In the genomic region with DNA sequence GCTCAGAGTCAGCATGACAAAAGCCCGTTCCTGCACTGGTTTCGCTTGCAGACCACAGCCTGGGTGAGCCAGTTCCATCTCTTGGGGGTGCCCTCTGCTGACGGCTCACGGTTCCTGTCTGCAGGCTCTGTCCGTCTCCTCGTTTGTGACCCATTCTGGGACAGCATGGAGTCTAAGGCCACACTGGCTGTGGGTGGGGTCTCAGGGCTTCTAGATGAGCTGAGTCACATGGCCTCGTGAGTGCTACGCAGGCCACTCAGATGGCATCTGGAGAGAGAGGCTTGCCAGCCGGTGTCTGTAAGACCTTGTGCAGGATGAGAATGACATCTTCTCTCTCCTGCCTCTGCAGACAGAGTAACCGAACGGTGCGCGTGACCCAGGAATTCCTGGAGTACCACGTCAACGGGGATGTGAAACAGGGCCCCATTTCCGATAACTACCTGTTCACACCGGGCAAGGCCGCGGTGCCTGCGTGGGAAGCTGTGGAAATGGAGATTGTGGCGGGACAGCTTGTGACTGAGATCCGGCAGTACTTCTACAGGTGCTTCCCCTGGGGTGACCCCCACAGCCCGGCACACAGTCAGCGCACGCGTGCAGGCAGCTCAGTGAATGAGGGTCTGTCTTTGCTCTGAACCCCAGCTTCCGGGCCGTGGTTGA, we compare ENCODE assay signal across 14 cellular contexts. TPM values are rescaled to one million over a fixed set of nuclear protein-coding genes. Genes with fewer than 3 reads are reported as not detected.
A peak's percentile ranks its signal among the peaks of the same experiment; 100 is the strongest.
DNase-seq lines count a peak whose midpoint lies in the region; ATAC-seq lines count a peak whose summit lies in the region.
"Had no signal": no experiment of that assay in that cellular context is flagged by ENCODE, and none has a peak within 500 bp of the region (broad histone marks: within the 10 kb centered on the region; RNA-seq: fewer than 3 reads in every experiment).

No MANE protein-coding gene starts in this region.

- CTCF ChIA-PET in activated CD4-positive, alpha-beta memory T cell treated with anti-CD3 and anti-CD28 coated beads for 36 hours (lab: Charles Lee): interaction anchor here (0.7 kb wide), 1 partner anchor 92 kb away, joined by 3 read pairs; no protein-coding TSS in a partner anchor
- CTCF ChIA-PET in activated CD4-positive, alpha-beta memory T cell treated with anti-CD3 and anti-CD28 coated beads, Interleukin-2, amount 10 ng/mL, durations not matched to agents 7 days and 5 days (lab: Charles Lee): no interaction called here
- CTCF ChIA-PET in activated naive CD4-positive, alpha-beta T cell treated with anti-CD3 and anti-CD28 coated beads, Interleukin-2, amount 10 ng/mL, durations not matched to agents 7 days and 5 days (lab: Charles Lee): no interaction called here

- H3K36me3 Mint-ChIP-seq in activated CD4-positive, alpha-beta memory T cell treated with anti-CD3 and anti-CD28 coated beads for 36 hours: peaks cover 50% of the 10 kb centered on the region
- peaks cover 71% of the 10 kb centered on the region for H3K36me3 Mint-ChIP-seq in activated CD4-positive, alpha-beta memory T cell treated with anti-CD3 and anti-CD28 coated beads, Interleukin-2, amount 10 ng/mL, durations not matched to agents 7 days and 5 days (ENCODE audit: low read depth)
- H3K36me3 Mint-ChIP-seq in activated naive CD8-positive, alpha-beta T cell treated with anti-CD3 and anti-CD28 coated beads, Interleukin-2, amount 50 U/mL, for 24 hours (ENCODE audit: low read depth): peaks cover 38% of the 10 kb centered on the region
- H3K36me3 Mint-ChIP-seq in activated naive CD4-positive, alpha-beta T cell treated with anti-CD3 and anti-CD28 coated beads, Interleukin-2, amount 10 ng/mL, durations not matched to agents 7 days and 5 days: peaks cover 63% of the 10 kb centered on the region

- H3K27ac Mint-ChIP-seq in activated CD4-positive, alpha-beta memory T cell treated with anti-CD3 and anti-CD28 coated beads for 36 hours: no peak overlapping the region
- H3K27ac Mint-ChIP-seq in activated CD4-positive, alpha-beta memory T cell treated with anti-CD3 and anti-CD28 coated beads, Interleukin-2, amount 10 ng/mL, durations not matched to agents 7 days and 5 days: no peak overlapping the region
- H3K27ac Mint-ChIP-seq in activated naive CD8-positive, alpha-beta T cell treated with anti-CD3 and anti-CD28 coated beads, Interleukin-2, amount 50 U/mL, for 24 hours: no peak overlapping the region
- H3K27ac Mint-ChIP-seq in activated naive CD4-positive, alpha-beta T cell treated with anti-CD3 and anti-CD28 coated beads, Interleukin-2, amount 10 ng/mL, durations not matched to agents 7 days and 5 days: no peak overlapping the region

- no peaks in the 10 kb centered on the region for H3K27me3 ChIP-seq in effector memory CD4-positive, alpha-beta T cell (replicated peaks; ENCODE audit: control insufficient read depth, insufficient read depth, low read length, poor library complexity, severe bottlenecking)
- H3K27me3 ChIP-seq: foreskin keratinocyte had no signal

- H3K36me3 ChIP-seq in effector memory CD4-positive, alpha-beta T cell (ENCODE audit: control insufficient read depth, insufficient read depth, low read length): peaks cover 88% of the 10 kb centered on the region

- H3K27ac ChIP-seq in effector memory CD4-positive, alpha-beta T cell (ENCODE audit: insufficient read depth, low read length, poor library complexity, severe bottlenecking): no peak overlapping the region
- H3K27ac ChIP-seq: foreskin keratinocyte had no signal

- ATAC-seq in activated naive CD8-positive, alpha-beta T cell treated with anti-CD3 and anti-CD28 coated beads, Interleukin-2, amount 50 U/mL, for 24 hours: no peak
- peak; percentile 75 for ATAC-seq in left ventricle myocardium superior
- ATAC-seq: foreskin keratinocyte, left colon, Panc1 had no signal

- POLR2A ChIA-PET in activated CD4-positive, alpha-beta memory T cell treated with anti-CD3 and anti-CD28 coated beads for 36 hours (lab: Charles Lee): no interaction called here
- POLR2A ChIA-PET in activated CD4-positive, alpha-beta memory T cell treated with anti-CD3 and anti-CD28 coated beads, Interleukin-2, amount 10 ng/mL, durations not matched to agents 7 days and 5 days (lab: Charles Lee): no interaction called here

- H3K4me1 ChIP-seq in effector memory CD4-positive, alpha-beta T cell (ENCODE audit: control insufficient read depth, insufficient read depth, low read length, poor library complexity, severe bottlenecking): no peaks in the 10 kb centered on the region
- H3K4me1 ChIP-seq: foreskin keratinocyte had no signal

- peaks cover 8% of the 10 kb centered on the region for H3K4me1 Mint-ChIP-seq in activated CD4-positive, alpha-beta memory T cell treated with anti-CD3 and anti-CD28 coated beads for 36 hours (ENCODE audit: low read depth)
- H3K4me1 Mint-ChIP-seq in activated CD4-positive, alpha-beta memory T cell treated with anti-CD3 and anti-CD28 coated beads, Interleukin-2, amount 10 ng/mL, durations not matched to agents 7 days and 5 days: peaks cover 1% of the 10 kb centered on the region
- peaks cover 10% of the 10 kb centered on the region for H3K4me1 Mint-ChIP-seq in activated naive CD8-positive, alpha-beta T cell treated with anti-CD3 and anti-CD28 coated beads, Interleukin-2, amount 50 U/mL, for 24 hours
- H3K4me1 Mint-ChIP-seq in activated naive CD4-positive, alpha-beta T cell treated with anti-CD3 and anti-CD28 coated beads, Interleukin-2, amount 10 ng/mL, durations not matched to agents 7 days and 5 days: no peaks in the 10 kb centered on the region
- H3K4me1 Mint-ChIP-seq: neural crest cell had no signal

- H3K4me3 Mint-ChIP-seq in activated CD4-positive, alpha-beta memory T cell treated with anti-CD3 and anti-CD28 coated beads for 36 hours: no peak overlapping the region
- H3K4me3 Mint-ChIP-seq in activated CD4-positive, alpha-beta memory T cell treated with anti-CD3 and anti-CD28 coated beads, Interleukin-2, amount 10 ng/mL, durations not matched to agents 7 days and 5 days: no peak overlapping the region
- H3K4me3 Mint-ChIP-seq in activated naive CD8-positive, alpha-beta T cell treated with anti-CD3 and anti-CD28 coated beads, Interleukin-2, amount 50 U/mL, for 24 hours: no peak overlapping the region
- no peak overlapping the region for H3K4me3 Mint-ChIP-seq in activated naive CD4-positive, alpha-beta T cell treated with anti-CD3 and anti-CD28 coated beads, Interleukin-2, amount 10 ng/mL, durations not matched to agents 7 days and 5 days
- H3K4me3 Mint-ChIP-seq: neural crest cell had no signal

- intact Hi-C loops in activated CD4-positive, alpha-beta memory T cell treated with anti-CD3 and anti-CD28 coated beads for 36 hours (cut with micrococcal nuclease): no loop called here
- intact Hi-C loops in left ventricle myocardium superior (cut with micrococcal nuclease): no loop called here

- H3K4me3 ChIP-seq in effector memory CD4-positive, alpha-beta T cell (ENCODE audit: insufficient read depth, low read depth, low read length, poor library complexity, severe bottlenecking): no peak overlapping the region

- no peaks in the 10 kb centered on the region for H3K27me3 Mint-ChIP-seq in activated CD4-positive, alpha-beta memory T cell treated with anti-CD3 and anti-CD28 coated beads for 36 hours
- no peaks in the 10 kb centered on the region for H3K27me3 Mint-ChIP-seq in activated CD4-positive, alpha-beta memory T cell treated with anti-CD3 and anti-CD28 coated beads, Interleukin-2, amount 10 ng/mL, durations not matched to agents 7 days and 5 days
- no peaks in the 10 kb centered on the region for H3K27me3 Mint-ChIP-seq in activated naive CD8-positive, alpha-beta T cell treated with anti-CD3 and anti-CD28 coated beads, Interleukin-2, amount 50 U/mL, for 24 hours
- no peaks in the 10 kb centered on the region for H3K27me3 Mint-ChIP-seq in activated naive CD4-positive, alpha-beta T cell treated with anti-CD3 and anti-CD28 coated beads, Interleukin-2, amount 10 ng/mL, durations not matched to agents 7 days and 5 days

- H3K9me3 ChIP-seq in effector memory CD4-positive, alpha-beta T cell (ENCODE audit: control insufficient read depth, low read length): peaks cover 4% of the 10 kb centered on the region

- H3K9me3 Mint-ChIP-seq in activated CD4-positive, alpha-beta memory T cell treated with anti-CD3 and anti-CD28 coated beads for 36 hours: peaks cover 18% of the 10 kb centered on the region
- peaks cover 15% of the 10 kb centered on the region for H3K9me3 Mint-ChIP-seq in activated CD4-positive, alpha-beta memory T cell treated with anti-CD3 and anti-CD28 coated beads, Interleukin-2, amount 10 ng/mL, durations not matched to agents 7 days and 5 days
- peaks cover 4% of the 10 kb centered on the region for H3K9me3 Mint-ChIP-seq in activated naive CD8-positive, alpha-beta T cell treated with anti-CD3 and anti-CD28 coated beads, Interleukin-2, amount 50 U/mL, for 24 hours
- peaks cover 15% of the 10 kb centered on the region for H3K9me3 Mint-ChIP-seq in activated naive CD4-positive, alpha-beta T cell treated with anti-CD3 and anti-CD28 coated beads, Interleukin-2, amount 10 ng/mL, durations not matched to agents 7 days and 5 days

- peak; percentile 18 for DNase-seq in activated CD4-positive, alpha-beta memory T cell treated with anti-CD3 and anti-CD28 coated beads for 36 hours
- DNase-seq in activated CD4-positive, alpha-beta memory T cell treated with anti-CD3 and anti-CD28 coated beads, Interleukin-2, amount 10 ng/mL, durations not matched to agents 7 days and 5 days: no peak
- DNase-seq in activated naive CD8-positive, alpha-beta T cell treated with anti-CD3 and anti-CD28 coated beads, Interleukin-2, amount 50 U/mL, for 24 hours: peak; percentile 15
- DNase-seq in left ventricle myocardium superior: peak; percentile 44
- DNase-seq in stimulated activated CD8-positive, alpha-beta memory T cell treated with anti-CD3 and anti-CD28 coated beads, Interleukin-15, amount 100 ng/mL, for 48 hours (ENCODE audit: low read depth in 2 of 2): peak; percentile 3 to 25
- no peak for DNase-seq in effector memory CD4-positive, alpha-beta T cell
- no peak for DNase-seq in activated naive CD4-positive, alpha-beta T cell treated with anti-CD3 and anti-CD28 coated beads, Interleukin-2, amount 10 ng/mL, durations not matched to agents 7 days and 5 days
- no peak for DNase-seq in kidney glomerular epithelial cell (lab: John Stamatoyannopoulos, UW)
- DNase-seq: activated CD8-positive, alpha-beta memory T cell treated with anti-CD3 and anti-CD28 coated beads for 24 hours; dermis blood vessel endothelial cell; foreskin keratinocyte; left colon had no signal

RNA-seq across cellular contexts. Expression of a gene that starts 31.6 kb away (rescaled TPM):
- total RNA-seq in activated CD4-positive, alpha-beta memory T cell treated with anti-CD3 and anti-CD28 coated beads for 36 hours: 100 to 1,000 TPM; 122 to 130 TPM
- 100 to 1,000 TPM; 142 to 144 TPM for total RNA-seq in activated CD4-positive, alpha-beta memory T cell treated with anti-CD3 and anti-CD28 coated beads, Interleukin-2, amount 10 ng/mL, durations not matched to agents 7 days and 5 days
- total RNA-seq in left ventricle myocardium superior: 226 TPM

RNA-seq across cellular contexts. Expression of a gene that starts 33.9 kb away (rescaled TPM):
- total RNA-seq in activated CD4-positive, alpha-beta memory T cell treated with anti-CD3 and anti-CD28 coated beads for 36 hours: 10 to 100 TPM; 16.5 to 18.0 TPM
- 10 to 100 TPM; 34.8 to 36.3 TPM for total RNA-seq in activated CD4-positive, alpha-beta memory T cell treated with anti-CD3 and anti-CD28 coated beads, Interleukin-2, amount 10 ng/mL, durations not matched to agents 7 days and 5 days
- total RNA-seq in left ventricle myocardium superior: 17.7 TPM

Comparison
In these comparisons a context has a peak if more than half of its experiments do, and no peak if none do; other contexts are left out.
1. DNase-seq: peak in activated CD4-positive, alpha-beta memory T cell treated with anti-CD3 and anti-CD28 coated beads for 36 hours (single experiment), activated naive CD8-positive, alpha-beta T cell treated with anti-CD3 and anti-CD28 coated beads, Interleukin-2, amount 50 U/mL, for 24 hours (single experiment), left ventricle myocardium superior (single experiment) and stimulated activated CD8-positive, alpha-beta memory T cell treated with anti-CD3 and anti-CD28 coated beads, Interleukin-15, amount 100 ng/mL, for 48 hours (2 of 2); none in activated CD4-positive, alpha-beta memory T cell treated with anti-CD3 and anti-CD28 coated beads, Interleukin-2, amount 10 ng/mL, durations not matched to agents 7 days and 5 days (single experiment), effector memory CD4-positive, alpha-beta T cell (0 of 3), activated naive CD4-positive, alpha-beta T cell treated with anti-CD3 and anti-CD28 coated beads, Interleukin-2, amount 10 ng/mL, durations not matched to agents 7 days and 5 days (single experiment) and kidney glomerular epithelial cell (single experiment).